In the genomic region with DNA sequence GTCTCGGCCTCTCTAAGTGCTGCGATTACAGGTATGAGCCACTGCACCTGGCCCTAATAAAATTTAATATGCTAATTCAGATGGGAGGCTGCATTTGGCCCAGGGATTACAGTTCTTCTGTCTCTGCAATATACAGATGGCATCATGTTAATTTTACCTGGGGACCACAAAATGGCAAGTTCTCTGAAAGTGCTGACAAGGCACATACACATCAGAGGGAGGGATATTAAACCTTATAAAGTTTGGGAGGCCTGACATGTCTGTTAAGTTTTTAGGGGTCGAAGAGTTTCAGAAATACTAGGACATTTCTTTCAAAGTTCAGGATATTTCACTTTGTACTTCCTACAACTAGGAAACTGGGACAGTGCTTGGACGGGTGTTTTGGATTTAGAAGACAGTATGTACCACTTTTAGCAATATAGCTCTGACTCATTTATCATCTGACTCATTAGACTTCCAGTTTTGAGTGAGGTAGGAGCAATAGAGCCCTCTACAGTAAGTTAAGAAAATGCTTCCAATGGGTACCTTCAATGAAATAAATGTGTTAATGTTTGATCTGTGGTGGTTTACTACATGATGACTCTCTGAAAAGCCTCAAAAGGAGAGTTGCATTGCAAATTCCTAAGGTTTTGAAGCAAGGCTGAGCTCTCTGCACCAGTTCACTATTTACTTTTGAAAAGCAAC, we compare ENCODE assay signal across 15 cellular contexts.
DNase-seq lines count a peak whose midpoint lies in the region; ATAC-seq, FAIRE-seq and TF ChIP-seq lines count a peak whose summit lies in the region.
"Had no signal": no experiment of that assay in that cellular context is flagged by ENCODE, and none has a peak within 500 bp of the region (broad histone marks: within the 10 kb centered on the region; RNA-seq: fewer than 3 reads in every experiment).

No MANE protein-coding gene starts in this region.

- FAIRE-seq in urothelium cell line (lab: Jason Lieb, UNC), result no peak
- FAIRE-seq: endometrium had no signal

- H3K4me1 ChIP-seq in cardiac muscle cell (ENCODE audit: low read depth) (peaks cover 7% of the 10 kb centered on the region), right atrium auricular region (no peaks in the 10 kb centered on the region), foreskin keratinocyte (no peaks in the 10 kb centered on the region), vagina (no peaks in the 10 kb centered on the region)
- H3K4me1 ChIP-seq: SJCRH30 had no signal

- no peak for TF ChIP-seq POLR2A in vagina (IDR thresholded peaks at IDR 0.05)

- H3K27ac ChIP-seq in cardiac muscle cell (no peak overlapping the region), right atrium auricular region (no peak overlapping the region), foreskin keratinocyte (no peak overlapping the region), vagina (no peak overlapping the region)
- H3K27ac ChIP-seq: SJCRH30, skin epidermis had no signal

- ATAC-seq in foreskin keratinocyte, result peak; percentile 98
- no peak for ATAC-seq in GM18502 (IDR thresholded peaks at IDR 0.05; ENCODE audit: poor library complexity, unreplicated experiment)

- TF ChIP-seq CTCF in cardiac muscle cell (IDR thresholded peaks at IDR 0.05; ENCODE audit: low read depth, low read length) (peak; percentile 55), right atrium auricular region (IDR thresholded peaks at IDR 0.05) (no peak), foreskin keratinocyte (conservative IDR thresholded peaks at IDR 0.05) (peak; percentile 67), vagina (IDR thresholded peaks at IDR 0.05) (no peak)

- H3K36me3 ChIP-seq in cardiac muscle cell (no peaks in the 10 kb centered on the region), right atrium auricular region (no peaks in the 10 kb centered on the region), vagina (no peaks in the 10 kb centered on the region)
- H3K36me3 ChIP-seq: SJCRH30 had no signal

- H3K4me3 ChIP-seq in cardiac muscle cell, result no peak overlapping the region
- no peak overlapping the region for H3K4me3 ChIP-seq in right atrium auricular region
- no peak overlapping the region for H3K4me3 ChIP-seq in vagina
- H3K4me3 ChIP-seq: SJCRH30, skin epidermis had no signal

- H3K9me3 ChIP-seq in cardiac muscle cell (ENCODE audit: low read depth) (no peaks in the 10 kb centered on the region), right atrium auricular region (no peaks in the 10 kb centered on the region), vagina (no peaks in the 10 kb centered on the region)
- H3K9me3 ChIP-seq: SJCRH30 had no signal

- H3K27me3 ChIP-seq in cardiac muscle cell (no peaks in the 10 kb centered on the region), right atrium auricular region (no peaks in the 10 kb centered on the region), foreskin keratinocyte (no peaks in the 10 kb centered on the region), vagina (no peaks in the 10 kb centered on the region)

- intact Hi-C loops in vagina (cut with DNase I), result no loop called here

- DNase-seq in cardiac muscle cell (ENCODE audit: low read depth in 1 of 2, low spot score in 1 of 2) (peak in 1 of 2 donors; percentile 86), right atrium auricular region (ENCODE audit: low spot score) (no peak), SK-MEL-5 (ENCODE audit: low read depth, low spot score) (peak; percentile 53), foreskin keratinocyte (peak; percentile 59 to 69), urothelium cell line (ENCODE audit: low spot score) (peak; percentile 29), AG20443 (ENCODE audit: low spot score) (no peak), vagina (ENCODE audit: extremely low spot score in 2 of 2) (no peak)
- DNase-seq: activated T-cell treated with anti-CD3 and anti-CD28 coated beads, Interleukin-2, amount 50 U/mL, for 24 hours; aorta; naive B cell; NCI-H1048; SJCRH30 had no signal

- in situ Hi-C loops in SK-MEL-5 (cut with HindIII; ENCODE audit: low pct_unique_long_range_greater_than_20kb, low sequenced_read_pairs), result no loop called here

Comparison
In these comparisons a context has a peak if more than half of its experiments do, and no peak if none do; other contexts are left out.
1. CTCF ChIP-seq: peak in cardiac muscle cell (single experiment) and foreskin keratinocyte (single experiment); none in right atrium auricular region (0 of 2) and vagina (0 of 3).
2. DNase-seq: peak in SK-MEL-5 (single experiment), foreskin keratinocyte (2 of 2) and urothelium cell line (single experiment); none in right atrium auricular region (single experiment), AG20443 (single experiment) and vagina (0 of 2).